Comparison of ENCODE assay signal across 17 cellular contexts in genomic region chr7:151844828-151845200, GRCh38. TPM values are rescaled to one million over a fixed set of nuclear protein-coding genes. Genes with fewer than 3 reads are reported as not detected.
DNase-seq lines count a peak whose midpoint lies in the region; ATAC-seq, FAIRE-seq and TF ChIP-seq lines count a peak whose summit lies in the region.
"Had no signal": no experiment of that assay in that cellular context is flagged by ENCODE, and none has a peak within 500 bp of the region (broad histone marks: within the 10 kb centered on the region; RNA-seq: fewer than 3 reads in every experiment).

No MANE protein-coding gene starts in this region.

- no peaks in the 10 kb centered on the region for H3K36me3 Mint-ChIP-seq in activated naive CD4-positive, alpha-beta T cell treated with anti-CD3 and anti-CD28 coated beads, Interleukin-2, amount 50 U/mL, for 72 hours
- no peaks in the 10 kb centered on the region for H3K36me3 Mint-ChIP-seq in astrocyte (ENCODE audit: low read depth, unreplicated experiment)
- no peaks in the 10 kb centered on the region for H3K36me3 Mint-ChIP-seq in activated CD4-positive, alpha-beta memory T cell treated with anti-CD3 and anti-CD28 coated beads, Interleukin-2, amount 10 ng/mL, durations not matched to agents 7 days and 5 days (ENCODE audit: low read depth)

- no peaks in the 10 kb centered on the region for H3K27me3 ChIP-seq in astrocyte (ENCODE audit: insufficient read depth, low read length)
- H3K27me3 ChIP-seq in lower lobe of right lung (ENCODE audit: low read depth) = no peaks in the 10 kb centered on the region
- no peaks in the 10 kb centered on the region for H3K27me3 ChIP-seq in upper lobe of right lung
- H3K27me3 ChIP-seq: BLaER1 treated with 17β-estradiol and CSF1 and Interleukin-3, amounts not matched to agents 10 nM and 100 nM; SJSA1 had no signal

- H3K36me3 ChIP-seq in astrocyte (ENCODE audit: insufficient read depth, low read length) (no peaks in the 10 kb centered on the region), lower lobe of right lung (no peaks in the 10 kb centered on the region), upper lobe of right lung (no peaks in the 10 kb centered on the region)
- H3K36me3 ChIP-seq: BLaER1 treated with 17β-estradiol and CSF1 and Interleukin-3, amounts not matched to agents 10 nM and 100 nM; SJSA1 had no signal

- no peak for ATAC-seq in activated naive CD4-positive, alpha-beta T cell treated with anti-CD3 and anti-CD28 coated beads, Interleukin-2, amount 50 U/mL, for 72 hours
- ATAC-seq in lower lobe of right lung (no peak), upper lobe of right lung (no peak)
- ATAC-seq: GM12878 had no signal

- H3K9ac ChIP-seq in astrocyte (ENCODE audit: low read length) = no peak overlapping the region

- H3K4me3 Mint-ChIP-seq in astrocyte (ENCODE audit: unreplicated experiment) = no peak overlapping the region
- H3K4me3 Mint-ChIP-seq in activated CD4-positive, alpha-beta memory T cell treated with anti-CD3 and anti-CD28 coated beads, Interleukin-2, amount 10 ng/mL, durations not matched to agents 7 days and 5 days = no peak overlapping the region

- no peak for FAIRE-seq in astrocyte (lab: Jason Lieb, UNC)
- FAIRE-seq: GM12878, GM19239 had no signal

- H3K27ac ChIP-seq in astrocyte (ENCODE audit: low read depth, low read length) (peak overlapping the region; percentile 43), lower lobe of right lung (no peak overlapping the region), upper lobe of right lung (no peak overlapping the region)
- H3K27ac ChIP-seq: 22Rv1 had no signal

- H3K27me3 Mint-ChIP-seq in astrocyte (ENCODE audit: low read depth, unreplicated experiment) = peaks cover 25% of the 10 kb centered on the region
- H3K27me3 Mint-ChIP-seq in activated CD4-positive, alpha-beta memory T cell treated with anti-CD3 and anti-CD28 coated beads, Interleukin-2, amount 10 ng/mL, durations not matched to agents 7 days and 5 days = no peaks in the 10 kb centered on the region

- DNase-seq in activated naive CD4-positive, alpha-beta T cell treated with anti-CD3 and anti-CD28 coated beads, Interleukin-2, amount 50 U/mL, for 72 hours (ENCODE audit: low spot score in 2 of 2) = no peak
- DNase-seq in activated naive CD4-positive, alpha-beta T cell treated with Interleukin-2 at 50 U/mL for 16 hours = no peak
- DNase-seq in astrocyte (ENCODE audit: low read depth) = no peak
- DNase-seq in lower lobe of right lung = peak; percentile 41
- DNase-seq in upper lobe of right lung = peak; percentile 40
- DNase-seq in effector CD4-positive, alpha-beta T cell = no peak
- no peak for DNase-seq in T1000 (lab: John Stamatoyannopoulos, UW)
- DNase-seq in activated CD4-positive, alpha-beta memory T cell treated with anti-CD3 and anti-CD28 coated beads, Interleukin-2, amount 10 ng/mL, durations not matched to agents 7 days and 5 days = no peak
- DNase-seq: GOT3, NCI-H1417 treated with DMSO at 0.1 percent for 48 hours, NCI-H2029 treated with DMSO at 0.1 percent for 48 hours, NCI-H510A had no signal

- intact Hi-C loops in lower lobe of right lung (cut with DNase I) (no loop called here), upper lobe of right lung (cut with DNase I) (no loop called here)

- peak overlapping the region; percentile 2 to 25 for H3K27ac Mint-ChIP-seq in activated naive CD4-positive, alpha-beta T cell treated with anti-CD3 and anti-CD28 coated beads, Interleukin-2, amount 50 U/mL, for 72 hours
- H3K27ac Mint-ChIP-seq in astrocyte (ENCODE audit: unreplicated experiment) = no peak overlapping the region
- no peak overlapping the region for H3K27ac Mint-ChIP-seq in activated CD4-positive, alpha-beta memory T cell treated with anti-CD3 and anti-CD28 coated beads, Interleukin-2, amount 10 ng/mL, durations not matched to agents 7 days and 5 days

- no peaks in the 10 kb centered on the region for H3K9me3 ChIP-seq in astrocyte (ENCODE audit: insufficient read depth, low read depth, low read length)
- H3K9me3 ChIP-seq in lower lobe of right lung = no peaks in the 10 kb centered on the region
- no peaks in the 10 kb centered on the region for H3K9me3 ChIP-seq in upper lobe of right lung
- H3K9me3 ChIP-seq: BLaER1 treated with 17β-estradiol and CSF1 and Interleukin-3, amounts not matched to agents 10 nM and 100 nM; SJSA1 had no signal

- H3K4me2 ChIP-seq in astrocyte (ENCODE audit: low read length) = peak overlapping the region; percentile 65

- no peaks in the 10 kb centered on the region for H3K9me3 Mint-ChIP-seq in activated naive CD4-positive, alpha-beta T cell treated with anti-CD3 and anti-CD28 coated beads, Interleukin-2, amount 50 U/mL, for 72 hours
- no peaks in the 10 kb centered on the region for H3K9me3 Mint-ChIP-seq in astrocyte (ENCODE audit: unreplicated experiment)
- H3K9me3 Mint-ChIP-seq in activated CD4-positive, alpha-beta memory T cell treated with anti-CD3 and anti-CD28 coated beads, Interleukin-2, amount 10 ng/mL, durations not matched to agents 7 days and 5 days = no peaks in the 10 kb centered on the region

- TF ChIP-seq CTCF in astrocyte (IDR thresholded peaks at IDR 0.05; ENCODE audit: insufficient read depth, low read depth, low read length) (no peak), lower lobe of right lung (IDR thresholded peaks at IDR 0.05) (no peak), upper lobe of right lung (IDR thresholded peaks at IDR 0.05) (no peak)

- H2AFZ ChIP-seq in astrocyte (ENCODE audit: low read depth, low read length) = no peak overlapping the region

- POLR2A ChIA-PET in activated CD4-positive, alpha-beta memory T cell treated with anti-CD3 and anti-CD28 coated beads, Interleukin-2, amount 10 ng/mL, durations not matched to agents 7 days and 5 days (lab: Charles Lee) = no interaction called here

- H4K20me1 ChIP-seq in astrocyte (ENCODE audit: insufficient read depth, low read length) = no peaks in the 10 kb centered on the region
- H4K20me1 ChIP-seq: BLaER1 treated with 17β-estradiol and CSF1 and Interleukin-3, amounts not matched to agents 10 nM and 100 nM had no signal

- H3K79me2 ChIP-seq in astrocyte (ENCODE audit: insufficient read depth, low read length) = no peaks in the 10 kb centered on the region

- H3K4me3 ChIP-seq in astrocyte (ENCODE audit: insufficient read depth, low read depth, low read length) = no peak overlapping the region
- no peak overlapping the region for H3K4me3 ChIP-seq in lower lobe of right lung
- H3K4me3 ChIP-seq in upper lobe of right lung = no peak overlapping the region
- H3K4me3 ChIP-seq: BLaER1 treated with 17β-estradiol and CSF1 and Interleukin-3, amounts not matched to agents 10 nM and 100 nM; GM12878; SJSA1 had no signal

- no peaks in the 10 kb centered on the region for H3K4me1 Mint-ChIP-seq in astrocyte (ENCODE audit: low read depth, unreplicated experiment)
- H3K4me1 Mint-ChIP-seq in activated CD4-positive, alpha-beta memory T cell treated with anti-CD3 and anti-CD28 coated beads, Interleukin-2, amount 10 ng/mL, durations not matched to agents 7 days and 5 days = peaks cover 6% of the 10 kb centered on the region

- CTCF ChIA-PET in activated CD4-positive, alpha-beta memory T cell treated with anti-CD3 and anti-CD28 coated beads, Interleukin-2, amount 10 ng/mL, durations not matched to agents 7 days and 5 days (lab: Charles Lee) = no interaction called here

- H3K4me1 ChIP-seq in astrocyte (ENCODE audit: insufficient read depth, low read length) (peaks cover 19% of the 10 kb centered on the region), lower lobe of right lung (peaks cover 19% of the 10 kb centered on the region), upper lobe of right lung (peaks cover 9% of the 10 kb centered on the region)

RNA-seq across cellular contexts. Expression of gene PRKAG2, which starts 32.1 kb away (rescaled TPM):
- 10 to 100 TPM; 22.1 to 35.7 TPM for total RNA-seq in activated naive CD4-positive, alpha-beta T cell treated with anti-CD3 and anti-CD28 coated beads, Interleukin-2, amount 50 U/mL, for 72 hours
- 26.9 and 40.7 TPM in 2 replicates for total RNA-seq in astrocyte
- total RNA-seq in lower lobe of right lung = 35.4 TPM
- total RNA-seq in upper lobe of right lung = 35.6 TPM
- 10 to 100 TPM; 25.4 to 33.7 TPM for total RNA-seq in activated CD4-positive, alpha-beta memory T cell treated with anti-CD3 and anti-CD28 coated beads, Interleukin-2, amount 10 ng/mL, durations not matched to agents 7 days and 5 days

Comparison
In these comparisons a context has a peak if more than half of its experiments do, and no peak if none do; other contexts are left out.
1. DNase-seq: peak in lower lobe of right lung (single experiment) and upper lobe of right lung (single experiment); none in activated naive CD4-positive, alpha-beta T cell treated with anti-CD3 and anti-CD28 coated beads, Interleukin-2, amount 50 U/mL, for 72 hours (0 of 2), activated naive CD4-positive, alpha-beta T cell treated with Interleukin-2 at 50 U/mL for 16 hours (single experiment), astrocyte (single experiment), effector CD4-positive, alpha-beta T cell (single experiment), T1000 (single experiment) and activated CD4-positive, alpha-beta memory T cell treated with anti-CD3 and anti-CD28 coated beads, Interleukin-2, amount 10 ng/mL, durations not matched to agents 7 days and 5 days (single experiment).
2. H3K27ac Mint-ChIP-seq: peak in activated naive CD4-positive, alpha-beta T cell treated with anti-CD3 and anti-CD28 coated beads, Interleukin-2, amount 50 U/mL, for 72 hours (2 of 2); none in astrocyte (single experiment) and activated CD4-positive, alpha-beta memory T cell treated with anti-CD3 and anti-CD28 coated beads, Interleukin-2, amount 10 ng/mL, durations not matched to agents 7 days and 5 days (single experiment).